In genomic region chr12:24856541-24856940, GRCh38 we compare ENCODE assay signal across 28 cellular contexts.
"Had no signal": no experiment of that assay in that cellular context is flagged by ENCODE, and none has a peak within 500 bp of the region (broad histone marks: within the 10 kb centered on the region; RNA-seq: fewer than 3 reads in every experiment).

No MANE protein-coding gene starts in this region.

- DNase-seq: activated CD4-positive, alpha-beta memory T cell treated with anti-CD3 and anti-CD28 coated beads, Interleukin-2, amount 10 ng/mL, durations not matched to agents 7 days and 5 days; activated CD4-positive, alpha-beta T cell treated with anti-CD3 and anti-CD28 coated beads for 36 hours; activated CD4-positive, alpha-beta T cell treated with anti-CD3 and anti-CD28 coated beads, Interleukin-2, amount 50 U/mL, for 1 hour; activated CD4-positive, CD25-positive, alpha-beta regulatory T cell; activated gamma-delta T cell treated with Interleukin-2 at 50 U/mL for 16 hours; activated naive CD4-positive, alpha-beta T cell treated with anti-CD3 and anti-CD28 coated beads, Interleukin-2, amount 10 ng/mL, durations not matched to agents 7 days and 5 days; activated naive CD8-positive, alpha-beta T cell treated with anti-CD3 and anti-CD28 coated beads, Interleukin-2, amount 10 ng/mL, durations not matched to agents 7 days and 5 days; activated T-cell treated with anti-CD3 and anti-CD28 coated beads for 4 hours; activated T-cell treated with anti-CD3 and anti-CD28 coated beads, Interleukin-2, amount 50 U/mL, for 48 hours; adrenal gland; aorta; KBM-7; NCI-H1048; NCI-H146; NCI-H187 treated with DMSO at 0.1 percent for 48 hours; NCI-H2081 treated with DMSO at 0.1 percent for 48 hours; NCI-H446; NCI-H524; PC-3; SHP77 treated with DMSO at 0.1 percent for 48 hours; T-cell; T-helper 2 cell; T1000 had no signal

- H3K4me1 Mint-ChIP-seq: activated naive CD4-positive, alpha-beta T cell treated with anti-CD3 and anti-CD28 coated beads, Interleukin-2, amount 10 ng/mL, durations not matched to agents 7 days and 5 days; central memory CD8-positive, alpha-beta T cell; T-cell had no signal

- FAIRE-seq: RCC 7860, TTC549 had no signal

- H3K27ac ChIP-seq: adrenal gland had no signal

- H3K27ac Mint-ChIP-seq: activated CD4-positive, alpha-beta memory T cell treated with anti-CD3 and anti-CD28 coated beads, Interleukin-2, amount 10 ng/mL, durations not matched to agents 7 days and 5 days; activated CD4-positive, alpha-beta T cell treated with anti-CD3 and anti-CD28 coated beads for 36 hours; activated naive CD4-positive, alpha-beta T cell treated with anti-CD3 and anti-CD28 coated beads, Interleukin-2, amount 10 ng/mL, durations not matched to agents 7 days and 5 days; activated naive CD8-positive, alpha-beta T cell treated with anti-CD3 and anti-CD28 coated beads, Interleukin-2, amount 10 ng/mL, durations not matched to agents 7 days and 5 days; activated T-helper 17 cell treated with anti-CD3 and anti-CD28 coated beads, Interleukin-2, amount 50 U/mL, for 72 hours; T-cell had no signal

- ATAC-seq: activated CD4-positive, alpha-beta T cell treated with anti-CD3 and anti-CD28 coated beads for 36 hours; activated T-helper 17 cell treated with anti-CD3 and anti-CD28 coated beads, Interleukin-2, amount 50 U/mL, for 72 hours; PC-3; T-cell had no signal

- H3K4me1 ChIP-seq: adrenal gland had no signal

- H3K27me3 ChIP-seq: adrenal gland had no signal

- H3K9me3 Mint-ChIP-seq: activated naive CD4-positive, alpha-beta T cell treated with anti-CD3 and anti-CD28 coated beads, Interleukin-2, amount 10 ng/mL, durations not matched to agents 7 days and 5 days; central memory CD8-positive, alpha-beta T cell had no signal

- H3K36me3 Mint-ChIP-seq: activated naive CD4-positive, alpha-beta T cell treated with anti-CD3 and anti-CD28 coated beads, Interleukin-2, amount 10 ng/mL, durations not matched to agents 7 days and 5 days; T-cell had no signal

- H3K9me3 ChIP-seq: adrenal gland had no signal

- H3K36me3 ChIP-seq: adrenal gland had no signal

- H3K27me3 Mint-ChIP-seq: activated naive CD4-positive, alpha-beta T cell treated with anti-CD3 and anti-CD28 coated beads, Interleukin-2, amount 10 ng/mL, durations not matched to agents 7 days and 5 days; activated T-helper 17 cell treated with anti-CD3 and anti-CD28 coated beads, Interleukin-2, amount 50 U/mL, for 72 hours; central memory CD8-positive, alpha-beta T cell; T-cell had no signal

- H3K4me3 Mint-ChIP-seq: activated CD4-positive, alpha-beta memory T cell treated with anti-CD3 and anti-CD28 coated beads, Interleukin-2, amount 10 ng/mL, durations not matched to agents 7 days and 5 days; activated CD4-positive, alpha-beta T cell treated with anti-CD3 and anti-CD28 coated beads for 36 hours; activated naive CD4-positive, alpha-beta T cell treated with anti-CD3 and anti-CD28 coated beads, Interleukin-2, amount 10 ng/mL, durations not matched to agents 7 days and 5 days; activated naive CD8-positive, alpha-beta T cell treated with anti-CD3 and anti-CD28 coated beads, Interleukin-2, amount 10 ng/mL, durations not matched to agents 7 days and 5 days; activated T-helper 17 cell treated with anti-CD3 and anti-CD28 coated beads, Interleukin-2, amount 50 U/mL, for 72 hours; brain; central memory CD8-positive, alpha-beta T cell; T-cell had no signal

- H3K4me3 ChIP-seq: adrenal gland had no signal
